In the genomic region with DNA sequence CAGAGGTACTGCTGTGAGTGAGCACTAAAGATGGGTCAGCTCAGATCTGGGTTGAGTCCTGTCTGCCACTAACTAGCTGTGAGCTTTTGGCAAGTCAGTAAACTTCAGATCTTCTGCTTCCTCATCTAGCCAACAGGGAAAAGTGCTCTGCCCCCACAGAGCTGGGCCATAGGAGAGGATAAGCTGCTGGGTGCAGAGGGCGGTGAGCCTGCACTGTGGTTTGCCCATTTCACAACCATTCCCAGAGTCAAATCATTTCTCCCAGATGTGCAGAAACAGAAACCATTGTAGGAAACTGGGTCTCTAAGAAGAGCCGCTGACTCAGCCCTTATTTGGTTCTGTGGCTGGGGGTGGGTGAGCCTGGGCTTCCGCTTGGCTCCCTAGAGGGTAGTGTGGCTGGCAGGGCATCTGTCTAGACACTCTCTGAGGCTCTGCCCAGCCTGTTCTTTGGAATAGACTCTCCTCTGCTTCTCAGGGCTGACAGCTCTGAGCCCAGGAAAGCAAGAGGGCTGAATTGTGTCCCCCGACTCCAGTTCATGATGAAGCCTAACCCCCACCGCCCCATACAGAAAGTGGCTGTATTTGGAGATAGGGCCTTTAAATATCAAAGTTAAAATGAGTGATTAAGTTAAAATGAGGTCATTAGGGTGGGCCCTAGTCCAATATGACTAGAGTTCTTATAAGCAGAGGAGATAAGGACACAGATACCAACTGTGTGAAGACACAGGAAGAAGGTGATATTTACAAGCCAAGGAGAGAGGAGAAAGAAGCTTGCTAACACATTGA, we compare ENCODE assay signal across 8 cellular contexts. TPM values are rescaled to one million over a fixed set of nuclear protein-coding genes. Genes with fewer than 3 reads are reported as not detected.
DNase-seq lines count a peak whose midpoint lies in the region; ATAC-seq and TF ChIP-seq lines count a peak whose summit lies in the region.

No MANE protein-coding gene starts in this region.

- H3K27me3 ChIP-seq in smooth muscle cell (ENCODE audit: low read depth) (no peaks in the 10 kb centered on the region), neuronal stem cell (ENCODE audit: control insufficient read depth in 3 of 3, insufficient read depth in 3 of 3, low read depth in 1 of 3, low read length in 3 of 3) (no peaks in the 10 kb centered on the region)

- peak overlapping the region; percentile 52 for H2AFZ ChIP-seq in smooth muscle cell (ENCODE audit: low read depth)
- H2AFZ ChIP-seq in neuronal stem cell (ENCODE audit: low read length): no peak overlapping the region

- H3K36me3 ChIP-seq in smooth muscle cell (ENCODE audit: low read depth): no peaks in the 10 kb centered on the region
- H3K36me3 ChIP-seq in neuronal stem cell (replicated peaks in 1 of 2; ENCODE audit: control insufficient read depth in 2 of 2, insufficient read depth in 2 of 2, low read length in 2 of 2): no peaks in the 10 kb centered on the region

- peak overlapping the region; percentile 57 for H3K4me2 ChIP-seq in smooth muscle cell
- H3K4me2 ChIP-seq in neuronal stem cell (ENCODE audit: insufficient read depth, low read length, poor library complexity, severe bottlenecking): no peak overlapping the region

- H3K79me1 ChIP-seq in neuronal stem cell (ENCODE audit: low read depth, low read length): no peaks in the 10 kb centered on the region

- no peak overlapping the region for H4K8ac ChIP-seq in neuronal stem cell (ENCODE audit: low read depth, low read length)

- ATAC-seq in GM19023 (IDR thresholded peaks at IDR 0.05; ENCODE audit: unreplicated experiment) (peak; percentile 93), HG03108 (IDR thresholded peaks at IDR 0.05; ENCODE audit: unreplicated experiment) (peak; percentile 97)

- no peaks in the 10 kb centered on the region for H3F3A ChIP-seq in smooth muscle cell (ENCODE audit: low read depth)

- DNase-seq in AG20443 (ENCODE audit: low spot score): peak; percentile 83
- DNase-seq in T-helper 2 cell treated with Interferon-gamma antibody and Interleukin-4, amounts not matched to agents 5 μg/mL and 100 μg/mL, for 36 hours (ENCODE audit: low spot score): peak; percentile 50
- peak; percentile 95 for DNase-seq in fibroblast of the aortic adventitia (ENCODE audit: low read depth)
- DNase-seq in smooth muscle cell (lab: John Stamatoyannopoulos, UW; ENCODE audit: unreplicated experiment): no peak
- DNase-seq in HPDE6-E6E7 (ENCODE audit: extremely low spot score): no peak
- DNase-seq in neuronal stem cell (ENCODE audit: low spot score): no peak

- no peaks in the 10 kb centered on the region for H4K20me1 ChIP-seq in smooth muscle cell (ENCODE audit: low read depth)

- no peaks in the 10 kb centered on the region for H3K9me3 Mint-ChIP-seq in T-helper 2 cell treated with Interferon-gamma antibody and Interleukin-4, amounts not matched to agents 5 μg/mL and 100 μg/mL, for 36 hours

- H3K27me3 Mint-ChIP-seq in T-helper 2 cell treated with Interferon-gamma antibody and Interleukin-4, amounts not matched to agents 5 μg/mL and 100 μg/mL, for 36 hours (ENCODE audit: low read depth): peaks cover 23% of the 10 kb centered on the region

- peak overlapping the region; percentile 39 for H3K4me3 Mint-ChIP-seq in T-helper 2 cell treated with Interferon-gamma antibody and Interleukin-4, amounts not matched to agents 5 μg/mL and 100 μg/mL, for 36 hours

- H2BK5ac ChIP-seq in neuronal stem cell (ENCODE audit: low read length): no peak overlapping the region

- no peak overlapping the region for H2AK5ac ChIP-seq in neuronal stem cell (ENCODE audit: low read depth, low read length)

- H3K4me3 ChIP-seq in fibroblast of the aortic adventitia (ENCODE audit: low read depth, low read length) (peak overlapping the region; percentile 34), smooth muscle cell (no peak overlapping the region), neuronal stem cell (ENCODE audit: low read length in 2 of 2) (no peak overlapping the region)

- H3K27ac Mint-ChIP-seq in T-helper 2 cell treated with Interferon-gamma antibody and Interleukin-4, amounts not matched to agents 5 μg/mL and 100 μg/mL, for 36 hours: peak overlapping the region; percentile 4

- TF ChIP-seq CTCF in fibroblast of the aortic adventitia (IDR thresholded peaks at IDR 0.05; ENCODE audit: insufficient read depth, low read length) (peak; percentile 0), smooth muscle cell (IDR thresholded peaks at IDR 0.05; ENCODE audit: borderline replicate concordance, insufficient read depth, poor library complexity, severe bottlenecking) (no peak)

- H3K9ac ChIP-seq in smooth muscle cell (ENCODE audit: low read depth) (no peak overlapping the region), neuronal stem cell (ENCODE audit: low read depth, low read length, poor library complexity) (no peak overlapping the region)

- no peaks in the 10 kb centered on the region for H3K9me3 ChIP-seq in smooth muscle cell (replicated peaks; ENCODE audit: low read depth)
- H3K9me3 ChIP-seq in neuronal stem cell (replicated peaks in 1 of 2; ENCODE audit: control insufficient read depth in 2 of 2, insufficient read depth in 1 of 2, low read depth in 1 of 2, low read length in 2 of 2): no peaks in the 10 kb centered on the region

- H3K27ac ChIP-seq in smooth muscle cell (ENCODE audit: low read depth) (peak overlapping the region; percentile 84), neuronal stem cell (replicated peaks; ENCODE audit: low read length) (no peak overlapping the region)

- H3K4me1 ChIP-seq in smooth muscle cell (ENCODE audit: low read depth) (no peaks in the 10 kb centered on the region), neuronal stem cell (ENCODE audit: control insufficient read depth in 2 of 2, insufficient read depth in 1 of 2, low read depth in 1 of 2, low read length in 2 of 2) (no peaks in the 10 kb centered on the region)

- H4K91ac ChIP-seq in neuronal stem cell (ENCODE audit: low read depth, low read length, poor library complexity): no peak overlapping the region

- no peak overlapping the region for H3K14ac ChIP-seq in neuronal stem cell (ENCODE audit: low read length)

- no peak overlapping the region for H3K4ac ChIP-seq in neuronal stem cell (ENCODE audit: low read length)

- no peaks in the 10 kb centered on the region for H3K79me2 ChIP-seq in smooth muscle cell (ENCODE audit: low read depth)

- no peak overlapping the region for H2BK15ac ChIP-seq in neuronal stem cell (ENCODE audit: low read length)

- H2BK12ac ChIP-seq in neuronal stem cell (ENCODE audit: low read length): no peak overlapping the region

- no peak overlapping the region for H3K23ac ChIP-seq in neuronal stem cell (ENCODE audit: low read depth, low read length, poor library complexity)

- no peak overlapping the region for H2BK120ac ChIP-seq in neuronal stem cell (ENCODE audit: low read depth, low read length)

- 52% methylated on average over 5 of the region's 5 CpGs for WGBS in smooth muscle cell (ENCODE audit: low lambda C conversion rate)
- WGBS in neuronal stem cell (ENCODE audit: extremely low coverage in 2 of 2, insufficient read length in 2 of 2, insufficient replicate concordance in 1 of 2), 2 donors: no CpG with 5 or more reads among the region's 5 CpGs

- H3K36me3 Mint-ChIP-seq in T-helper 2 cell treated with Interferon-gamma antibody and Interleukin-4, amounts not matched to agents 5 μg/mL and 100 μg/mL, for 36 hours (ENCODE audit: low read depth): no peaks in the 10 kb centered on the region

- H3K18ac ChIP-seq in neuronal stem cell (ENCODE audit: low read length): no peak overlapping the region

- H3K4me1 Mint-ChIP-seq in T-helper 2 cell treated with Interferon-gamma antibody and Interleukin-4, amounts not matched to agents 5 μg/mL and 100 μg/mL, for 36 hours (ENCODE audit: low read depth): peaks cover 19% of the 10 kb centered on the region

RNA-seq across cellular contexts. Expression of a gene that starts 29.5 kb away (rescaled TPM):
- total RNA-seq in fibroblast of the aortic adventitia (ENCODE audit: low replicate concordance) (22.3 and 60.2 TPM in 2 replicates), smooth muscle cell (8.8 and 9.9 TPM in 2 replicates)
- polyA plus RNA-seq in smooth muscle cell: 1.8 and 2.4 TPM in 2 replicates
- polyA plus RNA-seq in neuronal stem cell (2013, experiment 1 of 2): 4.5 TPM
- 4.7 TPM for polyA plus RNA-seq in neuronal stem cell (2013, experiment 2 of 2)

RNA-seq across cellular contexts. Expression of a gene that starts 50.3 kb away (rescaled TPM):
- total RNA-seq in fibroblast of the aortic adventitia (ENCODE audit: low replicate concordance) (under 0.01 TPM in 1 of 2 replicates, not detected in the other), smooth muscle cell (not detected in 2 replicates)
- not detected in 2 replicates for polyA plus RNA-seq in smooth muscle cell
- polyA plus RNA-seq in neuronal stem cell (2013, experiment 1 of 2): 0.01 TPM
- not detected for polyA plus RNA-seq in neuronal stem cell (2013, experiment 2 of 2)

Comparison
In these comparisons a context has a peak if more than half of its experiments do, and no peak if none do; other contexts are left out.
1. DNase-seq: peak in AG20443 (single experiment), T-helper 2 cell treated with Interferon-gamma antibody and Interleukin-4, amounts not matched to agents 5 μg/mL and 100 μg/mL, for 36 hours (single experiment) and fibroblast of the aortic adventitia (single experiment); none in smooth muscle cell (single experiment), HPDE6-E6E7 (single experiment) and neuronal stem cell (single experiment).